7 cellular contexts compared by ENCODE assay signal in the genomic region with DNA sequence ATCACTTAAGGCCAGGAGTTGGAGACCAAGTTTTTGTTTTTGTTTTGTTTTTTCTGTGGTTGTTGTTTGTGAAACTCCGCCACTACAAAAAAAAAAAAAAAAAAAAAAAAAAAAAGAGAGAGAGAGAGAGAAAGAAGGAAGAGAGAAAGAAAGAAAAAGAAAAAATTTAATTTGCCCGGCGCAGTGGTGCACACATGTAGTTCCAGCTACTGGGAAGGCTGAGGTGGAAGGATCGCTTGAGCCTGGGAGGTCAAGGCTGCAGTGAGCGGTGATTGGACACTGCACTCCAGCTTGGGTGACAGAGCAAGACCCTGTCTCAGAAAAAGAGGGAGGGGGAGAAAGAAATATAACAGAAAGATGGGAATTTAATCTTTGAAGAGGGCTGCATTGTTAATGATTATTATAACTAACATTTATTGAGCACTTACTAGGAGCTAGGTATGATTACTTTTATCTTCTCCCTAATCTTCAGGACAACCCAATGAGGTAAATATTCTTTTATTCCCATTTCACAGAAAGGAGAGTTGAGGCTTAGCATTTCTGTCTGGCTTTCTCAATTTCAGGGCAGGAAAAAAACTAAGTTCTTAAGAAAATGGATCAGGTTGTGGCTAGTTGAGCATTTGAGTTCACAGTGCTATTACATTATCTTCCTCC. TPM values are rescaled to one million over a fixed set of nuclear protein-coding genes. Genes with fewer than 3 reads are reported as not detected.
DNase-seq lines count a peak whose midpoint lies in the region; ATAC-seq and TF ChIP-seq lines count a peak whose summit lies in the region.

No MANE protein-coding gene starts in this region.

- no peaks in the 10 kb centered on the region for H3K36me3 Mint-ChIP-seq in glutamatergic neuron (ENCODE audit: unreplicated experiment)
- H3K36me3 Mint-ChIP-seq in stimulated activated effector memory CD8-positive, alpha-beta T cell treated with anti-CD3 and anti-CD28 coated beads, Interleukin-12 subunit alpha, Interleukin-12 subunit beta, amount 100 ng/mL, for 72 hours = peaks cover 58% of the 10 kb centered on the region

- no peaks in the 10 kb centered on the region for H3K9me3 Mint-ChIP-seq in glutamatergic neuron (ENCODE audit: unreplicated experiment)
- no peaks in the 10 kb centered on the region for H3K9me3 Mint-ChIP-seq in stimulated activated effector memory CD8-positive, alpha-beta T cell treated with anti-CD3 and anti-CD28 coated beads, Interleukin-12 subunit alpha, Interleukin-12 subunit beta, amount 100 ng/mL, for 72 hours

- ATAC-seq in HCT116 (no peak), GM21529 (IDR thresholded peaks at IDR 0.05; ENCODE audit: unreplicated experiment) (no peak)
- no peak for ATAC-seq in stimulated activated effector memory CD8-positive, alpha-beta T cell treated with anti-CD3 and anti-CD28 coated beads, Interleukin-12 subunit alpha, Interleukin-12 subunit beta, amount 100 ng/mL, for 72 hours

- H3K9me3 ChIP-seq in HCT116 (ENCODE audit: control insufficient read depth in 1 of 2, insufficient read depth in 1 of 2, low read depth in 1 of 2, low read length in 2 of 2) = no peaks in the 10 kb centered on the region

- no peak for DNase-seq in HCT116 (ENCODE audit: low read depth, low spot score)
- no peak for DNase-seq in glutamatergic neuron
- no peak for DNase-seq in stimulated activated effector memory CD8-positive, alpha-beta T cell treated with anti-CD3 and anti-CD28 coated beads, Interleukin-12 subunit alpha, Interleukin-12 subunit beta, amount 100 ng/mL, for 72 hours (ENCODE audit: low spot score in 2 of 2)
- DNase-seq in stimulated activated CD4-positive, alpha-beta T cell treated with anti-CD3 and anti-CD28 coated beads, Interleukin-12 subunit alpha, Interleukin-12 subunit beta, amount 100 ng/mL, for 4 hours = no peak
- no peak for DNase-seq in activated CD4-positive, alpha-beta T cell treated with anti-CD3 and anti-CD28 coated beads, Interleukin-2, amount 50 U/mL, for 1 hour

- TF ChIP-seq POLR2A in HCT116 (IDR thresholded peaks at IDR 0.05; ENCODE audit: borderline replicate concordance, extremely low read depth, insufficient read depth, insufficient read length) = no peak

- CTCF ChIA-PET in HCT116 (lab: Charles Lee) = interaction anchor here (1.0 to 1.6 kb wide), 2 partner anchors 11 to 14 kb away, joined by 4 to 17 read pairs; a partner anchor contains a TSS

- H4K20me1 ChIP-seq in HCT116 (ENCODE audit: insufficient read depth) = no peaks in the 10 kb centered on the region

- peak overlapping the region; percentile 79 for H3K9ac ChIP-seq in HCT116 (ENCODE audit: low read length)

- H3K4me3 Mint-ChIP-seq in glutamatergic neuron (ENCODE audit: unreplicated experiment) = peak overlapping the region; percentile 97
- peak overlapping the region; percentile 88 for H3K4me3 Mint-ChIP-seq in stimulated activated effector memory CD8-positive, alpha-beta T cell treated with anti-CD3 and anti-CD28 coated beads, Interleukin-12 subunit alpha, Interleukin-12 subunit beta, amount 100 ng/mL, for 72 hours

- no peak for TF ChIP-seq RAD21 in HCT116 (IDR thresholded peaks at IDR 0.05; ENCODE audit: low read depth)

- no peak overlapping the region for H3K27ac ChIP-seq in HCT116 (ENCODE audit: low read depth, low read length)

- no peaks in the 10 kb centered on the region for H3K9me2 ChIP-seq in HCT116 (ENCODE audit: insufficient read depth)

- RAD21 ChIA-PET in HCT116 (lab: Charles Lee; ENCODE audit: low non-redundant PET in 1 of 2, low total read pairs in 2 of 2, uncharacterized antibody in 2 of 2, unreplicated experiment in 2 of 2) = no interaction called here

- H3K27ac Mint-ChIP-seq in glutamatergic neuron (ENCODE audit: unreplicated experiment) = no peak overlapping the region
- H3K27ac Mint-ChIP-seq in stimulated activated effector memory CD8-positive, alpha-beta T cell treated with anti-CD3 and anti-CD28 coated beads, Interleukin-12 subunit alpha, Interleukin-12 subunit beta, amount 100 ng/mL, for 72 hours = no peak overlapping the region

- no peaks in the 10 kb centered on the region for H3K4me1 Mint-ChIP-seq in glutamatergic neuron (ENCODE audit: low read depth, unreplicated experiment)
- H3K4me1 Mint-ChIP-seq in stimulated activated effector memory CD8-positive, alpha-beta T cell treated with anti-CD3 and anti-CD28 coated beads, Interleukin-12 subunit alpha, Interleukin-12 subunit beta, amount 100 ng/mL, for 72 hours = peaks cover 26% of the 10 kb centered on the region

- peaks cover 16% of the 10 kb centered on the region; the same call in 1 of the 2 replicates for H3K79me2 ChIP-seq in HCT116 (ENCODE audit: insufficient read depth, low read length)

- H3K4me3 ChIP-seq in HCT116 (replicated peaks in 1 of 2; ENCODE audit: low read depth in 1 of 2, low read length in 2 of 2) (peak overlapping the region; percentile 77 to 78), WI38 (ENCODE audit: low read depth, low read length) (peak overlapping the region; percentile 63)

- no peaks in the 10 kb centered on the region for H3K27me3 ChIP-seq in HCT116 (ENCODE audit: insufficient read depth, low read length)

- POLR2A ChIA-PET in HCT116 (lab: Charles Lee) = interaction anchor here (0.6 to 0.8 kb wide), 2 partner anchors 216 to 590 kb away, joined by 3 read pairs; no protein-coding TSS in a partner anchor

- peak overlapping the region; percentile 96 for H3K4me2 ChIP-seq in HCT116 (ENCODE audit: low read length)

- H2AFZ ChIP-seq in HCT116 (ENCODE audit: low read depth, low read length, poor library complexity, severe bottlenecking) = no peak overlapping the region

- TF ChIP-seq CTCF in HCT116 (IDR thresholded peaks at IDR 0.05 in 2 of 3, conservative IDR thresholded peaks at IDR 0.05 in 1 of 3; ENCODE audit: borderline replicate concordance in 1 of 3, insufficient read depth in 1 of 3, low read depth in 2 of 3, low read length in 2 of 3) (no peak), WI38 (IDR thresholded peaks at IDR 0.05; ENCODE audit: low read depth, low read length) (no peak), glutamatergic neuron (IDR thresholded peaks at IDR 0.05; ENCODE audit: partially characterized antibody, unreplicated experiment) (no peak)

- peaks cover 0 to 18% of the 10 kb centered on the region in 2 experiments; a peak in 3 of 4 replicates for H3K4me1 ChIP-seq in HCT116 (ENCODE audit: control insufficient read depth in 1 of 2, insufficient read depth in 2 of 2, low read length in 2 of 2)

- H3K36me3 ChIP-seq in HCT116 (ENCODE audit: control insufficient read depth in 1 of 2, insufficient read depth in 2 of 2, low read length in 2 of 2) = peaks cover 15 to 28% of the 10 kb centered on the region in 2 experiments

- no peaks in the 10 kb centered on the region for H3K27me3 Mint-ChIP-seq in glutamatergic neuron (ENCODE audit: unreplicated experiment)

- intact Hi-C loops in HCT116 (cut with micrococcal nuclease) = no loop called here

- BruUV-seq in HCT116 (replicated peaks; lab: Mats Ljungman, UMichigan) = no TSS peak

TF ChIP-seq in HCT116, 20 proteins besides CTCF, POLR2A, EP300 and RAD21 (continues in another document):
- TF ChIP-seq POLR2AphosphoS5 (IDR thresholded peaks at IDR 0.05; ENCODE audit: low read depth, low read length) = no peak
- TF ChIP-seq ZNF274 (IDR thresholded peaks at IDR 0.05; ENCODE audit: low read depth, low read length) = no peak
- TF ChIP-seq EZH2phosphoT487 (IDR thresholded peaks at IDR 0.05; ENCODE audit: borderline replicate concordance) = no peak
- TF ChIP-seq, protein P1, sequence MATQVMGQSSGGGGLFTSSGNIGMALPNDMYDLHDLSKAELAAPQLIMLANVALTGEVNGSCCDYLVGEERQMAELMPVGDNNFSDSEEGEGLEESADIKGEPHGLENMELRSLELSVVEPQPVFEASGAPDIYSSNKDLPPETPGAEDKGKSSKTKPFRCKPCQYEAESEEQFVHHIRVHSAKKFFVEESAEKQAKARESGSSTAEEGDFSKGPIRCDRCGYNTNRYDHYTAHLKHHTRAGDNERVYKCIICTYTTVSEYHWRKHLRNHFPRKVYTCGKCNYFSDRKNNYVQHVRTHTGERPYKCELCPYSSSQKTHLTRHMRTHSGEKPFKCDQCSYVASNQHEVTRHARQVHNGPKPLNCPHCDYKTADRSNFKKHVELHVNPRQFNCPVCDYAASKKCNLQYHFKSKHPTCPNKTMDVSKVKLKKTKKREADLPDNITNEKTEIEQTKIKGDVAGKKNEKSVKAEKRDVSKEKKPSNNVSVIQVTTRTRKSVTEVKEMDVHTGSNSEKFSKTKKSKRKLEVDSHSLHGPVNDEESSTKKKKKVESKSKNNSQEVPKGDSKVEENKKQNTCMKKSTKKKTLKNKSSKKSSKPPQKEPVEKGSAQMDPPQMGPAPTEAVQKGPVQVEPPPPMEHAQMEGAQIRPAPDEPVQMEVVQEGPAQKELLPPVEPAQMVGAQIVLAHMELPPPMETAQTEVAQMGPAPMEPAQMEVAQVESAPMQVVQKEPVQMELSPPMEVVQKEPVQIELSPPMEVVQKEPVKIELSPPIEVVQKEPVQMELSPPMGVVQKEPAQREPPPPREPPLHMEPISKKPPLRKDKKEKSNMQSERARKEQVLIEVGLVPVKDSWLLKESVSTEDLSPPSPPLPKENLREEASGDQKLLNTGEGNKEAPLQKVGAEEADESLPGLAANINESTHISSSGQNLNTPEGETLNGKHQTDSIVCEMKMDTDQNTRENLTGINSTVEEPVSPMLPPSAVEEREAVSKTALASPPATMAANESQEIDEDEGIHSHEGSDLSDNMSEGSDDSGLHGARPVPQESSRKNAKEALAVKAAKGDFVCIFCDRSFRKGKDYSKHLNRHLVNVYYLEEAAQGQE (IDR thresholded peaks at IDR 0.05; ENCODE audit: low read depth) = no peak
- TF ChIP-seq EZH2 (IDR thresholded peaks at IDR 0.05) = no peak
- no peak for TF ChIP-seq CEBPB (IDR thresholded peaks at IDR 0.05; ENCODE audit: low read depth)
- no peak for TF ChIP-seq ELF1 (IDR thresholded peaks at IDR 0.05; ENCODE audit: borderline replicate concordance, low read depth)
- TF ChIP-seq EGR1 (IDR thresholded peaks at IDR 0.05; ENCODE audit: low read depth) = no peak
- TF ChIP-seq TCF7L2 (IDR thresholded peaks at IDR 0.05; ENCODE audit: borderline replicate concordance, extremely low read depth, insufficient read depth, insufficient read length) = no peak

RNA-seq across cellular contexts. Expression of a gene that starts 1.0 kb away (rescaled TPM):
- 33.9 TPM for total RNA-seq in HCT116 (2021; ENCODE audit: unreplicated experiment)
- 61.0 and 63.2 TPM in 2 replicates for polyA plus RNA-seq in HCT116 (2012)
- 3.4 TPM for total RNA-seq in glutamatergic neuron (ENCODE audit: unreplicated experiment)

RNA-seq across cellular contexts. Expression of a gene that starts 11.3 kb away (rescaled TPM):
- total RNA-seq in HCT116 (2021; ENCODE audit: unreplicated experiment) = 6.2 TPM
- 2.3 and 3.2 TPM in 2 replicates for polyA plus RNA-seq in HCT116 (2012)
- total RNA-seq in glutamatergic neuron (ENCODE audit: unreplicated experiment) = 7.7 TPM
